8 cellular contexts compared by ENCODE assay signal in genomic region chr5:54311178-54311811, GRCh38. TPM values are rescaled to one million over a fixed set of nuclear protein-coding genes. Genes with fewer than 3 reads are reported as not detected.
DNase-seq lines count a peak whose midpoint lies in the region.

No MANE protein-coding gene starts in this region.

- CTCF ChIA-PET in activated CD4-positive, alpha-beta T cell treated with anti-CD3 and anti-CD28 coated beads, Interleukin-2, amount 10 ng/mL, durations not matched to agents 7 days and 5 days (lab: Charles Lee): interaction anchor here (0.6 to 1.0 kb wide), 6 partner anchors 10 to 1484 kb away, joined by 3 to 4 read pairs (median 3); no protein-coding TSS in a partner anchor

- DNase-seq in activated CD4-positive, alpha-beta T cell treated with anti-CD3 and anti-CD28 coated beads, Interleukin-2, amount 10 ng/mL, durations not matched to agents 7 days and 5 days: no peak
- DNase-seq in activated CD4-positive, alpha-beta T cell treated with anti-CD3 and anti-CD28 coated beads for 1 hour: no peak
- DNase-seq in OCI-M1 (lab: John Stamatoyannopoulos, UW) (peak; percentile 83), dermis blood vessel endothelial cell (peak; percentile 44), hepatic stellate cell (ENCODE audit: low spot score) (no peak), NCI-H1930 (lab: John Stamatoyannopoulos, UW) (no peak), mucosa of gallbladder (ENCODE audit: low spot score) (no peak)

- H3K9me3 Mint-ChIP-seq in activated CD4-positive, alpha-beta T cell treated with anti-CD3 and anti-CD28 coated beads, Interleukin-2, amount 10 ng/mL, durations not matched to agents 7 days and 5 days: no peaks in the 10 kb centered on the region

- no peaks in the 10 kb centered on the region for H3K27me3 ChIP-seq in mononuclear cell (ENCODE audit: insufficient read depth, low read length)

- H3K4me1 Mint-ChIP-seq in activated CD4-positive, alpha-beta T cell treated with anti-CD3 and anti-CD28 coated beads, Interleukin-2, amount 10 ng/mL, durations not matched to agents 7 days and 5 days: peaks cover 29% of the 10 kb centered on the region

- peaks cover 13% of the 10 kb centered on the region for H3K4me1 ChIP-seq in mononuclear cell (ENCODE audit: insufficient read depth, low read length)

- peak overlapping the region; percentile 84 for H3K4me3 ChIP-seq in mononuclear cell (ENCODE audit: low read length)

- H3K4me3 Mint-ChIP-seq in activated CD4-positive, alpha-beta T cell treated with anti-CD3 and anti-CD28 coated beads, Interleukin-2, amount 10 ng/mL, durations not matched to agents 7 days and 5 days: peak overlapping the region; percentile 94

- H3K36me3 Mint-ChIP-seq in activated CD4-positive, alpha-beta T cell treated with anti-CD3 and anti-CD28 coated beads, Interleukin-2, amount 10 ng/mL, durations not matched to agents 7 days and 5 days (ENCODE audit: low read depth): no peaks in the 10 kb centered on the region

- POLR2A ChIA-PET in activated CD4-positive, alpha-beta T cell treated with anti-CD3 and anti-CD28 coated beads, Interleukin-2, amount 10 ng/mL, durations not matched to agents 7 days and 5 days (lab: Charles Lee): interaction anchor here (0.6 kb wide), 1 partner anchor 1507 kb away, joined by 3 read pairs; no protein-coding TSS in a partner anchor

- peaks cover 16% of the 10 kb centered on the region for H3K27me3 Mint-ChIP-seq in activated CD4-positive, alpha-beta T cell treated with anti-CD3 and anti-CD28 coated beads, Interleukin-2, amount 10 ng/mL, durations not matched to agents 7 days and 5 days

- peak overlapping the region; percentile 97 for H3K27ac Mint-ChIP-seq in activated CD4-positive, alpha-beta T cell treated with anti-CD3 and anti-CD28 coated beads, Interleukin-2, amount 10 ng/mL, durations not matched to agents 7 days and 5 days

- H3K9me3 ChIP-seq in mononuclear cell (ENCODE audit: low read depth, low read length): no peaks in the 10 kb centered on the region

RNA-seq across cellular contexts. Expression of gene ARL15, which starts 0.9 kb away (rescaled TPM):
- total RNA-seq in activated CD4-positive, alpha-beta T cell treated with anti-CD3 and anti-CD28 coated beads, Interleukin-2, amount 10 ng/mL, durations not matched to agents 7 days and 5 days: 10 to 100 TPM; 13.5 to 16.1 TPM
- 70.6 and 82.2 TPM in 2 replicates for total RNA-seq in dermis blood vessel endothelial cell
- 30.3 TPM for total RNA-seq in mononuclear cell
- 30.8 TPM for total RNA-seq in mucosa of gallbladder

Comparison
In these comparisons a context has a peak if more than half of its experiments do, and no peak if none do; other contexts are left out.
1. DNase-seq: peak in OCI-M1 (single experiment) and dermis blood vessel endothelial cell (single experiment); none in activated CD4-positive, alpha-beta T cell treated with anti-CD3 and anti-CD28 coated beads, Interleukin-2, amount 10 ng/mL, durations not matched to agents 7 days and 5 days (single experiment), activated CD4-positive, alpha-beta T cell treated with anti-CD3 and anti-CD28 coated beads for 1 hour (single experiment), hepatic stellate cell (single experiment), NCI-H1930 (0 of 2) and mucosa of gallbladder (single experiment).